Comparison of ENCODE assay signal across 8 cellular contexts in the genomic region with DNA sequence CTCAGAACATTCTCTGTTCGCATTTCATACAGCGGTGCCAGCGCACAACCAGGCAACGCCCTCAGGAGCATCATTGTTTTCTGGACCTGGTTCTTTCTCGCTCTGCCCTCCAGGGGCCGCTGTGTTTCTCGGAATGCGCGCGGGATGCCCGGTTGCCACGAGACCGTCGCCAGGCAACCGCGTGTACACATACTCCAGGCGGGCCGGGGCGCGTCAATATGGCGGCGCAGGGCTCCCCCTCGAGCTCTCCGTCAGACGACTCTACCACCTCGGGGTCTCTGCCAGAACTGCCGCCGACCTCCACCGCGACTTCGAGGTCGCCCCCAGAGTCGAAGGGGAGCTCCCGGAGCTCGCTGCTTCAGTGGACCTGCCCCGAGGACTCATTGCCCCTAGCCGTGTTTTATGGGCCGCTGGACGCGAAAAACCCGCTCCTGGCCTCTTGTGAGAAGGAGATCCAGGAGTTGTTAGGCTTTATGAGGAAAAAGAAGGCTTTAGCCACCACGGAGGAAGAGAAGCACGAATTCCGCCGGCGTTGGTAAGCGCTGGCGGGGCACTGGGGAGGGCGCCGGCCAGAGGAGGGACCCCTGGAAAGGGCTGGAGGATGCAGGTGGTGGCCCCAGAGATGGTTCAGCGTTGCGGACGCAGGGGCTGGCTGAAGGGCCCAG. TPM values are rescaled to one million over a fixed set of nuclear protein-coding genes. Genes with fewer than 3 reads are reported as not detected.
DNase-seq lines count a peak whose midpoint lies in the region; ATAC-seq and TF ChIP-seq lines count a peak whose summit lies in the region.

A gene with protein sequence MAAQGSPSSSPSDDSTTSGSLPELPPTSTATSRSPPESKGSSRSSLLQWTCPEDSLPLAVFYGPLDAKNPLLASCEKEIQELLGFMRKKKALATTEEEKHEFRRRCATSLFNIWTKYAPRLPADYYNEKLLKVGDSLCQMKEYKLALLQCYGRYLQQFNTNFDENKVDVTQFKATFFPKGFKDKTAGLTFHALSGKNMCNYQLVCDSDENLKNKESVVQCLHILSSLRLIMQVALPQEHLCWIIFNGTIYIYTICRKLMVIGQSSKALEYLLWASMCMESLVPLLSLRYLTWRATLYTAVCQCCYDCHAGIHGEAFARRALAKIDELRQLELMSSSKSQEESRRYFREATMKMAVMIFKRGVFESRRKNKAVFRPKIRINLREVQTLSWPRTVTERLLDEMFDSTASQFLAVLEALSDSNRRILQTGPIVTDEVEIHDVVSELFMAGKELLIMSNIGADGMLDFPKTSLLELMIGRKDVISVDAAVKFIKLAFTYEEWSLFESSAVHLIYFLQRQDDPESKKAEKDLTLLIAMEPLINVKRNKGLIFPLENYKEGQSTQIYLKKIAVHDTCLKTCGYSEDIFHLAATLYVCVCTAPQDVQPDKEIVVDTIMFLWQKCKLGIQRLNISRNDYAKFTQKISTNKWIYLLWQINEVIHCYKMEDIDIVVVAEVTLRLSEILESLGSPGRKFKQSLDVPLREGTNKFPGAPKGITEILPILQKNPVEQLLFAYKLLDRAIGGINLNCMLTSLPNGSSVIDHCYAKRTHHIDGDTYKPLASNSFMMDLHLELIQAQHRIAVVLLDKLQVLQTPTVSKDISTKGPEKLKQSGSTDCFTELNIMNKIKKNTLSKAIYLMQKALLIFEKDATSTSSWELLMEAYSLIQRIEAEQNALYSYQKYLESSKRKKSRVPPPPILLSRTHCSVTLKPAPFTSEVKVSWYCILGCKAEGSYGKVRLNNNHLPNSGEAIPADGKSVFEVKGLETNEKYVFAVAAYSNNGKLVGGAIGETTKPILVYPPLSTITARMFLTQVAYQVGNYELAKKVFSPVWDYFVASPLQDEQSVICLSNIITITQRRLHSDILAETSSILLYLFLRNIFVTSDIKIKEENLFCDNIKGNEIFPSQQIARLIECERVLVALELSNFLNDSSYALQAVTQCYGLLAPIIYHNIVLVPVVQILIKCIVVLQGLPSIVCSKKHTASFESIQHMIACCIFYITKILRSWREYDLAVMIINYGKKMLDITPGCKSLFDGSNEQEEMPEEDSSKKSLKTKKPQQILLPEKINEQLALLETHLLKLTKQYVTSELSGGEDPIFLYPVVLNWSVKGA (N-terminal part only) (plus strand): TSS at position 186 of the 665 bp plus-strand sequence. CDS start 33 bp downstream, at position 219.

- no peaks in the 10 kb centered on the region for H3F3A ChIP-seq in GM23338 (replicated peaks; ENCODE audit: low read depth)

- H3K4me1 ChIP-seq in GM23338 (ENCODE audit: insufficient read depth), result no peaks in the 10 kb centered on the region

- H2AFZ ChIP-seq in GM23338, result peak within 1 kb of the TSS; percentile 100

- H3K36me3 ChIP-seq in GM23338 (ENCODE audit: insufficient read depth), result no peaks in the 10 kb centered on the region

- H3K27ac Mint-ChIP-seq in GM23338 (no peak within 1 kb of the TSS), nephron (peak within 1 kb of the TSS in 2 of 3 experiments; percentile 79 to 82)

- H3K4me1 Mint-ChIP-seq in GM23338, result no peaks in the 10 kb centered on the region; the same call in 1 of the 3 replicates
- H3K4me1 Mint-ChIP-seq in nephron, result peaks cover 4% of the 10 kb centered on the region

- peak; percentile 98 for ATAC-seq in GM23338
- ATAC-seq in stimulated activated naive CD8-positive, alpha-beta T cell treated with anti-CD3 and anti-CD28 coated beads, Interleukin-15, Interleukin-2, amounts not matched to agents 100 U/mL and 50 U/mL, for 24 hours, result peak; percentile 94

- peaks cover 16% of the 10 kb centered on the region; the same call in 1 of the 2 replicates for H3K27me3 ChIP-seq in GM23338 (ENCODE audit: insufficient read depth)

- H4K20me1 ChIP-seq in GM23338 (replicated peaks; ENCODE audit: insufficient read depth), result no peaks in the 10 kb centered on the region

- H3K9me3 Mint-ChIP-seq in GM23338 (no peaks in the 10 kb centered on the region), nephron (no peaks in the 10 kb centered on the region)

- no peaks in the 10 kb centered on the region for H3K9me2 ChIP-seq in GM23338 (ENCODE audit: insufficient read depth)

- H3K79me2 ChIP-seq in GM23338 (replicated peaks; ENCODE audit: insufficient read depth), result no peaks in the 10 kb centered on the region

- peak within 1 kb of the TSS; percentile 85 for H3K4me2 ChIP-seq in GM23338

- peak; percentile 68 to 90 for TF ChIP-seq CTCF in GM23338 (conservative IDR thresholded peaks at IDR 0.05; ENCODE audit: low read depth in 2 of 2)
- peak; percentile 86 for TF ChIP-seq CTCF in LNCAP (IDR thresholded peaks at IDR 0.05)
- peak; percentile 88 for TF ChIP-seq CTCF in fibroblast of the aortic adventitia (IDR thresholded peaks at IDR 0.05; ENCODE audit: insufficient read depth, low read length)
- TF ChIP-seq CTCF in nephron (IDR thresholded peaks at IDR 0.05; ENCODE audit: unreplicated experiment in 3 of 3), result peak; percentile 80 to 93 (median 90)

- H3K36me3 Mint-ChIP-seq in GM23338 (ENCODE audit: low read depth), result no peaks in the 10 kb centered on the region
- H3K36me3 Mint-ChIP-seq in nephron (ENCODE audit: low read depth), result no peaks in the 10 kb centered on the region

- H3K27ac ChIP-seq in GM23338 (ENCODE audit: low read depth), result no peak within 1 kb of the TSS

- H3K27me3 Mint-ChIP-seq in GM23338 (ENCODE audit: insufficient read depth, low read depth, poor library complexity), result peaks cover 6% of the 10 kb centered on the region
- H3K27me3 Mint-ChIP-seq in nephron (ENCODE audit: low read depth), result peaks cover 9% of the 10 kb centered on the region

- H3K4me3 Mint-ChIP-seq in GM23338 (peak within 1 kb of the TSS; percentile 93), nephron (peak within 1 kb of the TSS; percentile 94 to 97 (median 95))

- peak; percentile 87 for DNase-seq in DMS79 treated with DMSO at 0.1 percent for 48 hours (lab: John Stamatoyannopoulos, UW)
- peak; percentile 98 for DNase-seq in GM23338 (ENCODE audit: low spot score)
- DNase-seq in RPMI8226, result peak; percentile 96
- DNase-seq in activated T-helper 9 cell treated with anti-CD3 and anti-CD28 coated beads, Interleukin-2, amount 50 U/mL, for 16 hours (ENCODE audit: low read depth), result peak; percentile 92
- DNase-seq in fibroblast of the aortic adventitia (ENCODE audit: low read depth), result peak; percentile 93
- DNase-seq in stimulated activated naive CD8-positive, alpha-beta T cell treated with anti-CD3 and anti-CD28 coated beads, Interleukin-15, Interleukin-2, amounts not matched to agents 100 U/mL and 50 U/mL, for 24 hours, result peak; percentile 93

- H3K4me3 ChIP-seq in GM23338 (peak within 1 kb of the TSS; percentile 86), fibroblast of the aortic adventitia (ENCODE audit: low read depth, low read length) (peak within 1 kb of the TSS; percentile 77)

TF ChIP-seq in GM23338, 12 proteins besides CTCF, POLR2A, EP300 and RAD21:
- peak; percentile 6; the same call in 1 of the 2 replicates for TF ChIP-seq CREB1 (CRISPR knock-in tag; IDR thresholded peaks at IDR 0.05; ENCODE audit: low read depth)
- TF ChIP-seq POLR2AphosphoS5 (IDR thresholded peaks at IDR 0.05; ENCODE audit: low read depth), result no peak
- no peak for TF ChIP-seq EZH2 (IDR thresholded peaks at IDR 0.05; ENCODE audit: low read depth, unreplicated experiment)
- no peak for TF ChIP-seq ZNF331 (CRISPR knock-in tag; IDR thresholded peaks at IDR 0.05; ENCODE audit: low read depth)
TF ChIP-seq in GM23338: peak in this region for 1.

RNA-seq across cellular contexts. Expression of the gene that starts here (rescaled TPM):
- total RNA-seq in GM23338 (2014; rRNA removed; shearing (Covaris generic)), result 0.07 and 0.70 TPM in 2 replicates
- polyA plus RNA-seq in GM23338 (2016; fragmentation: Nextera tagmentation; extraction: Ambion mirVana), result 0.30 and 0.76 TPM in 2 replicates
- 3.0 and 5.6 TPM in 2 replicates for total RNA-seq in fibroblast of the aortic adventitia (ENCODE audit: low replicate concordance)

Comparison
In these comparisons a context has a peak if more than half of its experiments do, and no peak if none do; other contexts are left out.
1. Peak in DNase-seq, ATAC-seq, H3K4me3 ChIP-seq and H3K4me2 ChIP-seq in GM23338; RNA of the gene not detected or under 1 TPM.